In genomic region chrX:132271330-132271729, GRCh38 we compare ENCODE assay signal across 16 cellular contexts. TPM values are rescaled to one million over a fixed set of nuclear protein-coding genes. Genes with fewer than 3 reads are reported as not detected.
DNase-seq lines count a peak whose midpoint lies in the region; ATAC-seq and TF ChIP-seq lines count a peak whose summit lies in the region.
"Had no signal": no experiment of that assay in that cellular context is flagged by ENCODE, and none has a peak within 500 bp of the region (broad histone marks: within the 10 kb centered on the region; RNA-seq: fewer than 3 reads in every experiment).

No MANE protein-coding gene starts in this region.

- H3K36me3 ChIP-seq in lower lobe of right lung (no peaks in the 10 kb centered on the region), suprapubic skin (no peaks in the 10 kb centered on the region)
- H3K36me3 ChIP-seq: adrenal gland had no signal

- no peak overlapping the region for H3K4me3 ChIP-seq in lower lobe of right lung
- H3K4me3 ChIP-seq in suprapubic skin = peak overlapping the region; percentile 29
- H3K4me3 ChIP-seq: adrenal gland had no signal

- CTCF ChIA-PET in RWPE1 (lab: Yijun Ruan, JAX) = interaction anchor here (0.6 kb wide), 1 partner anchor 162 kb away, joined by 3 read pairs; no protein-coding TSS in a partner anchor

- TF ChIP-seq EP300 in suprapubic skin (IDR thresholded peaks at IDR 0.05) = no peak

- TF ChIP-seq CTCF in RWPE1 (conservative IDR thresholded peaks at IDR 0.05; ENCODE audit: low read depth) (no peak), lower lobe of right lung (IDR thresholded peaks at IDR 0.05) (no peak), suprapubic skin (IDR thresholded peaks at IDR 0.05) (no peak)

- peak overlapping the region; percentile 94 for H3K27ac ChIP-seq in RWPE1
- H3K27ac ChIP-seq in lower lobe of right lung = peak overlapping the region; percentile 3
- peak overlapping the region; percentile 92 for H3K27ac ChIP-seq in suprapubic skin
- H3K27ac ChIP-seq in caudate nucleus (ENCODE audit: low read depth, low read length) = no peak overlapping the region
- H3K27ac ChIP-seq: adrenal gland, VCaP had no signal

- H3K9me3 ChIP-seq in lower lobe of right lung = no peaks in the 10 kb centered on the region
- H3K9me3 ChIP-seq in suprapubic skin = no peaks in the 10 kb centered on the region
- H3K9me3 ChIP-seq: adrenal gland had no signal

- POLR2A ChIA-PET in RWPE1 (lab: Yijun Ruan, JAX; ENCODE audit: low non-redundant PET) = no interaction called here

- H3K4me1 ChIP-seq in lower lobe of right lung (no peaks in the 10 kb centered on the region), suprapubic skin (peaks cover 28% of the 10 kb centered on the region)
- H3K4me1 ChIP-seq: adrenal gland had no signal

- ATAC-seq in lower lobe of right lung (no peak), HG03135 (IDR thresholded peaks at IDR 0.05; ENCODE audit: unreplicated experiment) (no peak)
- ATAC-seq: natural killer cell, T-cell had no signal

- intact Hi-C loops in lower lobe of right lung (cut with DNase I) = no loop called here

- WGBS in suprapubic skin = 12% methylated on average over 1 of the region's 1 CpG

- DNase-seq in RWPE1 (ENCODE audit: low spot score) (peak; percentile 24), fibroblast of gingiva (ENCODE audit: low read depth) (peak; percentile 25), lower lobe of right lung (no peak), suprapubic skin (ENCODE audit: low spot score in 2 of 2) (no peak), GM03348 (ENCODE audit: low spot score) (no peak), kidney glomerular epithelial cell (lab: John Stamatoyannopoulos, UW) (no peak), caudate nucleus (lab: John Stamatoyannopoulos, UW) (no peak)
- DNase-seq: activated CD4-positive, alpha-beta memory T cell treated with anti-CD3 and anti-CD28 coated beads, Interleukin-2, amount 10 ng/mL, durations not matched to agents 7 days and 5 days; adrenal gland; natural killer cell; NCI-H2081 treated with DMSO at 0.1 percent for 48 hours; NCI-H774; stimulated activated CD4-positive, alpha-beta T cell treated with anti-CD3 and anti-CD28 coated beads, Interleukin-4, amount 100 ng/mL, for 24 hours; T-cell had no signal

- no peak for TF ChIP-seq POLR2A in suprapubic skin (IDR thresholded peaks at IDR 0.05)

- H3K27me3 ChIP-seq in lower lobe of right lung (ENCODE audit: low read depth) = no peaks in the 10 kb centered on the region
- H3K27me3 ChIP-seq in suprapubic skin = no peaks in the 10 kb centered on the region

RNA-seq across cellular contexts. Expression of gene RAP2C, which starts 52.1 kb away (rescaled TPM):
- total RNA-seq in lower lobe of right lung (27.4 TPM), suprapubic skin (10 to 100 TPM; 15.1 to 21.7 (median 15.4) TPM)

Comparison
In these comparisons a context has a peak if more than half of its experiments do, and no peak if none do; other contexts are left out.
1. DNase-seq: peak in RWPE1 (single experiment) and fibroblast of gingiva (single experiment); none in lower lobe of right lung (single experiment), suprapubic skin (0 of 2), GM03348 (single experiment), kidney glomerular epithelial cell (single experiment) and caudate nucleus (0 of 61).